In genomic region chr1:205677152-205677551, GRCh38 we compare ENCODE assay signal across 14 cellular contexts. TPM values are rescaled to one million over a fixed set of nuclear protein-coding genes. Genes with fewer than 3 reads are reported as not detected.
DNase-seq lines count a peak whose midpoint lies in the region; ATAC-seq and TF ChIP-seq lines count a peak whose summit lies in the region.
"Had no signal": no experiment of that assay in that cellular context is flagged by ENCODE, and none has a peak within 500 bp of the region (broad histone marks: within the 10 kb centered on the region; RNA-seq: fewer than 3 reads in every experiment).

No MANE protein-coding gene starts in this region.

- no peak overlapping the region for H3K23ac ChIP-seq in mesendoderm (ENCODE audit: low read length)

- H3K4me3 ChIP-seq in gastrocnemius medialis = no peak overlapping the region
- H3K4me3 ChIP-seq in mesendoderm (ENCODE audit: low read length) = no peak overlapping the region
- H3K4me3 ChIP-seq: left ventricle myocardium inferior, stomach had no signal

- H3K9me3 ChIP-seq in gastrocnemius medialis = no peaks in the 10 kb centered on the region
- H3K9me3 ChIP-seq: Caco-2, left ventricle myocardium inferior, stomach had no signal

- no peak overlapping the region for H2BK5ac ChIP-seq in mesendoderm (ENCODE audit: low read length)

- H3K4ac ChIP-seq in mesendoderm (ENCODE audit: low read depth, low read length) = no peak overlapping the region

- peaks cover 0 to 6% (median 0%) of the 10 kb centered on the region in 3 donors for H3K27me3 ChIP-seq in gastrocnemius medialis
- H3K27me3 ChIP-seq in mesendoderm (ENCODE audit: insufficient read depth, low read length, poor library complexity) = no peaks in the 10 kb centered on the region

- WGBS in mesendoderm (ENCODE audit: extremely low coverage, insufficient coverage, low lambda C conversion rate) = no CpG with 5 or more reads among the region's 5 CpGs

- no peak overlapping the region for H3K4me2 ChIP-seq in mesendoderm (ENCODE audit: low read length)

- H3K18ac ChIP-seq in mesendoderm (ENCODE audit: low read length) = no peak overlapping the region

- H3K79me2 ChIP-seq in mesendoderm (ENCODE audit: control insufficient read depth, insufficient read depth, low read length) = no peaks in the 10 kb centered on the region

- H2BK15ac ChIP-seq in mesendoderm (replicated peaks; ENCODE audit: low read depth) = no peak overlapping the region

- TF ChIP-seq CTCF in gastrocnemius medialis (IDR thresholded peaks at IDR 0.05 in 4 of 5, conservative IDR thresholded peaks at IDR 0.05 in 1 of 5) = no peak

- no peak overlapping the region for H2BK120ac ChIP-seq in mesendoderm (ENCODE audit: low read depth, low read length)

- H3K9ac ChIP-seq in mesendoderm (ENCODE audit: low read length) = no peak overlapping the region

- no peak for ATAC-seq in gastrocnemius medialis

- no peak for TF ChIP-seq POLR2A in gastrocnemius medialis (IDR thresholded peaks at IDR 0.05)

- H2AK5ac ChIP-seq in mesendoderm (ENCODE audit: low read length) = no peak overlapping the region

- H4K8ac ChIP-seq in mesendoderm (ENCODE audit: low read depth, low read length) = no peak overlapping the region

- H4K5ac ChIP-seq in mesendoderm (ENCODE audit: low read length) = no peak overlapping the region

- H3K79me1 ChIP-seq in mesendoderm (ENCODE audit: low read length) = peaks cover 4% of the 10 kb centered on the region

- H3K36me3 ChIP-seq in gastrocnemius medialis (no peaks in the 10 kb centered on the region), mesendoderm (ENCODE audit: control insufficient read depth, insufficient read depth, low read length) (no peaks in the 10 kb centered on the region)
- H3K36me3 ChIP-seq: left ventricle myocardium inferior, stomach had no signal

- peak; percentile 55 for DNase-seq in GF-D8 (lab: John Stamatoyannopoulos, UW)
- DNase-seq in SK-MEL-5 (ENCODE audit: low read depth, low spot score) = peak; percentile 28
- DNase-seq in globus pallidus (ENCODE audit: low spot score) = peak; percentile 74
- DNase-seq in gastrocnemius medialis = no peak
- DNase-seq in mesendoderm = no peak
- DNase-seq in putamen (ENCODE audit: low spot score) = no peak
- no peak for DNase-seq in D341Med (ENCODE audit: low spot score)
- no peak for DNase-seq in NCI-H128 (lab: John Stamatoyannopoulos, UW; ENCODE audit: unreplicated experiment)
- DNase-seq: Caco-2; left ventricle myocardium inferior; NCI-H2029 treated with DMSO at 0.1 percent for 48 hours; stimulated activated CD4-positive, alpha-beta T cell treated with anti-CD3 and anti-CD28 coated beads, Interleukin-15, amount 100 ng/mL, for 24 hours; stomach; SW 1271 had no signal

- in situ Hi-C loops in SK-MEL-5 (cut with HindIII; ENCODE audit: low pct_unique_long_range_greater_than_20kb, low sequenced_read_pairs) (no loop called here), gastrocnemius medialis (cut with MboI; ENCODE audit: low sequenced_read_pairs in 4 of 4) (no loop called here)

- H3K27ac ChIP-seq in gastrocnemius medialis (peak overlapping the region in 3 of 4 donors; percentile 22 to 48 (median 30)), mesendoderm (ENCODE audit: low read depth, low read length) (no peak overlapping the region)
- H3K27ac ChIP-seq: left ventricle myocardium inferior had no signal

- intact Hi-C loops in gastrocnemius medialis (cut with DNase I; ENCODE audit: low total_unique reads) = no loop called here

- H3K4me1 ChIP-seq in gastrocnemius medialis (peaks cover 5 to 24% of the 10 kb centered on the region in 2 donors), mesendoderm (ENCODE audit: control insufficient read depth, low read depth, low read length) (peaks cover 9% of the 10 kb centered on the region)

- no peak overlapping the region for H3K56ac ChIP-seq in mesendoderm (ENCODE audit: low read length)

RNA-seq across cellular contexts. Expression of gene SLC45A3, which starts 3.2 kb away (rescaled TPM):
- total RNA-seq in SK-MEL-5 (2014; rRNA removed; shearing (Covaris generic)) = 5.5 and 5.8 TPM in 2 replicates
- 6.9 and 7.8 TPM in 2 replicates for polyA plus RNA-seq in SK-MEL-5 (2015; cell fraction: cytosol; rRNA removed)
- 8.4 and 9.5 TPM in 2 replicates for polyA plus RNA-seq in SK-MEL-5 (2015; cell fraction: nucleus; rRNA removed)
- 1 to 10 TPM in 2 of 4 donors, under 1 TPM in 1, not detected in 1; 0.76 to 1.2 (median 1.0) TPM for total RNA-seq in gastrocnemius medialis
- 6.1 TPM for polyA plus RNA-seq in mesendoderm (2013, experiment 1 of 2)
- 6.4 TPM for polyA plus RNA-seq in mesendoderm (2013, experiment 2 of 2)

RNA-seq across cellular contexts. Expression of gene ELK4, which starts 45.3 kb away (rescaled TPM):
- 15.5 and 17.6 TPM in 2 replicates for total RNA-seq in SK-MEL-5 (2014; rRNA removed; shearing (Covaris generic))
- polyA plus RNA-seq in SK-MEL-5 (2015; cell fraction: cytosol; rRNA removed) = 9.5 and 14.3 TPM in 2 replicates
- 24.7 and 30.3 TPM in 2 replicates for polyA plus RNA-seq in SK-MEL-5 (2015; cell fraction: nucleus; rRNA removed)
- total RNA-seq in gastrocnemius medialis = 10 to 100 TPM; 17.3 to 24.2 (median 20.1) TPM
- polyA plus RNA-seq in mesendoderm (2013, experiment 1 of 2) = 9.3 TPM
- polyA plus RNA-seq in mesendoderm (2013, experiment 2 of 2) = 9.0 TPM

Comparison
In these comparisons a context has a peak if more than half of its experiments do, and no peak if none do; other contexts are left out.
1. DNase-seq: peak in GF-D8 (single experiment), SK-MEL-5 (single experiment) and globus pallidus (single experiment); none in gastrocnemius medialis (0 of 2), mesendoderm (single experiment), putamen (single experiment), D341Med (single experiment) and NCI-H128 (single experiment).